22 cellular contexts compared by ENCODE assay signal in genomic region chr5:58628626-58629025, GRCh38. TPM values are rescaled to one million over a fixed set of nuclear protein-coding genes. Genes with fewer than 3 reads are reported as not detected.
"Had no signal": no experiment of that assay in that cellular context is flagged by ENCODE, and none has a peak within 500 bp of the region (broad histone marks: within the 10 kb centered on the region; RNA-seq: fewer than 3 reads in every experiment).

No MANE protein-coding gene starts in this region.

- H3K27ac ChIP-seq: SJSA1, SK-N-MC had no signal

- H3K9me3 ChIP-seq: MG63, SJSA1 had no signal

- H3K27me3 ChIP-seq: MG63 had no signal

- FAIRE-seq: RCC 7860 had no signal

- H3K4me3 ChIP-seq: MG63, SJSA1, SK-N-MC had no signal

- DNase-seq: IMR-90, Karpas-422, KG1, MG63, NCI-H1092, NCI-H1105 treated with DMSO at 0.1 percent for 48 hours, NCI-H1417 treated with DMSO at 0.1 percent for 48 hours, NCI-H146, NCI-H1694 treated with DMSO at 0.1 percent for 48 hours, NCI-H1930, NCI-H2107, NCI-H226, NCI-H510A, NCI-H524 treated with DMSO at 0.1 percent for 48 hours, NCI-H774, Right ventricle myocardium superior, RPMI8226, SIG-M5 had no signal

- H3K36me3 ChIP-seq: MG63, SJSA1 had no signal

- H3K4me1 ChIP-seq: SJSA1 had no signal

RNA-seq across cellular contexts. Expression of gene RAB3C, which starts 45.8 kb away (rescaled TPM):
- total RNA-seq: HT-29, IMR-90, SJSA1 had no signal
- polyA plus RNA-seq: IMR-90 had no signal
